In the genomic region with DNA sequence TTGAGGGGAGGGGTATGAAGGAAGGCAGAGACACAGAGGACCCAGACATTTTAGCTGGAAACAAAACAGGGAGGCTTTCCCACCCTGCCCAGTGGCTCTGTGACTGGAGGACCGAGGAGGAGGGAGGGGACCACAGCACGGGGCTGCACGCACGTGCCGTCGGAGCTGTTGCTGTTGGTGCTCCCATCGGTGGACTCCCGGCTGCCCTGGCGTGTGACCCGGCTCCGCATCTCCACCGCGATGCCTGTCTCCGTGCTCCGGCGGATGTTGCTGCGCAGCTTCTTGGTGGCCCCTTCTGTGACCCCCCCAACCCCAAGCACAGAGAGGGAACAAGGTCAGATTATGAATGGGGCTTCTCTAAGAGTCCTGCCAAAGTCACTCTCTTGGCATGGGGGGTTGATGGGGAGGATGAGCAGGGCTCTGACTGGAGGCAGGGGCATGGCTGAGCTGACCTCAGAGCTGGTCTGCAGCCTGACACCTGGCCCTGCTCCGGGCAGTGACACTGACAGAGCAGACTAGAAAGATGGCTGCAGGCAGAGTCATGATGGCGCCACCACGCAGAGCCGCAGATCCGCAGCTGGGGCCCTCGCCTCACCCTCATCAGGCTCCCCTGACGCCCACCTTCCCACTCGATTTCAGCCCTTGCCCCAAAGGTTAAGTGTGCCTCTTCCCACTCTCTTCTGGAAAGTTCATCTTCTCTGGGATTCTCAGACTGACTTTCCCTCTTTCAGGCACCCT, we compare ENCODE assay signal across 23 cellular contexts.
"Had no signal": no experiment of that assay in that cellular context is flagged by ENCODE, and none has a peak within 500 bp of the region (broad histone marks: within the 10 kb centered on the region; RNA-seq: fewer than 3 reads in every experiment).

No MANE protein-coding gene starts in this region.

- H3K4me2 ChIP-seq: neural progenitor cell had no signal

- H3K27me3 Mint-ChIP-seq: activated naive CD8-positive, alpha-beta T cell treated with anti-CD3 and anti-CD28 coated beads, Interleukin-2, amount 50 U/mL, for 24 hours; brain; stimulated activated memory B cell treated with anti-CD40 and anti-IgM and Interleukin-4, amounts not matched to agents 10 μg/mL and 1 μg/mL and 100 μg/mL, for 72 hours; T-cell; type B pancreatic cell had no signal

- H3K36me3 Mint-ChIP-seq: type B pancreatic cell had no signal

- H3K27ac ChIP-seq: heart right ventricle, neural progenitor cell, prostate gland, VCaP had no signal

- H3K4me3 Mint-ChIP-seq: activated CD8-positive, alpha-beta T cell treated with anti-CD3 and anti-CD28 coated beads, Interleukin-2, amount 10 ng/mL, durations not matched to agents 7 days and 5 days; activated naive CD4-positive, alpha-beta T cell treated with anti-CD3 and anti-CD28 coated beads for 36 hours; activated naive CD8-positive, alpha-beta T cell treated with anti-CD3 and anti-CD28 coated beads, Interleukin-2, amount 50 U/mL, for 24 hours; naive thymus-derived CD4-positive, alpha-beta T cell; neural progenitor cell; stimulated activated memory B cell treated with anti-CD40 and anti-IgM and Interleukin-4, amounts not matched to agents 10 μg/mL and 1 μg/mL and 100 μg/mL, for 72 hours; T-cell; T-helper 2 cell treated with Interferon-gamma antibody and Interleukin-4, amounts not matched to agents 5 μg/mL and 100 μg/mL, for 36 hours; type B pancreatic cell had no signal

- H3K27me3 ChIP-seq: dorsolateral prefrontal cortex, heart right ventricle, neural progenitor cell had no signal

- H3K36me3 ChIP-seq: heart right ventricle, neural progenitor cell, prostate gland had no signal

- DNase-seq: activated CD4-positive, alpha-beta T cell treated with anti-CD3 and anti-CD28 coated beads for 1 hour; activated CD4-positive, alpha-beta T cell treated with anti-CD3 and anti-CD28 coated beads, Interleukin-2, amount 50 U/mL, for 1 hour; activated CD8-positive, alpha-beta T cell treated with anti-CD3 and anti-CD28 coated beads, Interleukin-2, amount 10 ng/mL, durations not matched to agents 7 days and 5 days; activated naive CD4-positive, alpha-beta T cell treated with anti-CD3 and anti-CD28 coated beads for 36 hours; activated naive CD8-positive, alpha-beta T cell treated with anti-CD3 and anti-CD28 coated beads, Interleukin-2, amount 50 U/mL, for 24 hours; activated T-cell treated with anti-CD3 and anti-CD28 coated beads, Interleukin-2, amount 50 U/mL, for 1 hour; central memory CD4-positive, alpha-beta T cell; heart right ventricle; kidney; naive thymus-derived CD4-positive, alpha-beta T cell; stimulated activated CD4-positive, alpha-beta T cell treated with anti-CD3 and anti-CD28 coated beads, Interleukin-1b, Interleukin-23, amount 100 ng/mL, for 48 hours; T-cell had no signal

- H3K4me3 ChIP-seq: dorsolateral prefrontal cortex, heart right ventricle, lung, neural progenitor cell, prostate gland, thoracic aorta had no signal

- H3K4me1 ChIP-seq: neural progenitor cell, prostate gland had no signal

- H3K9me3 ChIP-seq: heart right ventricle, prostate gland, thoracic aorta had no signal

- ATAC-seq: activated CD8-positive, alpha-beta T cell treated with anti-CD3 and anti-CD28 coated beads, Interleukin-2, amount 10 ng/mL, durations not matched to agents 7 days and 5 days; activated naive CD8-positive, alpha-beta T cell treated with anti-CD3 and anti-CD28 coated beads, Interleukin-2, amount 50 U/mL, for 24 hours; heart right ventricle; left lobe of liver; naive thymus-derived CD4-positive, alpha-beta T cell; stimulated activated memory B cell treated with anti-CD40 and anti-IgM and Interleukin-4, amounts not matched to agents 10 μg/mL and 1 μg/mL and 100 μg/mL, for 72 hours; T-cell had no signal

- H3K27ac Mint-ChIP-seq: activated CD8-positive, alpha-beta T cell treated with anti-CD3 and anti-CD28 coated beads, Interleukin-2, amount 10 ng/mL, durations not matched to agents 7 days and 5 days; activated naive CD4-positive, alpha-beta T cell treated with anti-CD3 and anti-CD28 coated beads for 36 hours; activated naive CD8-positive, alpha-beta T cell treated with anti-CD3 and anti-CD28 coated beads, Interleukin-2, amount 50 U/mL, for 24 hours; neural progenitor cell; stimulated activated memory B cell treated with anti-CD40 and anti-IgM and Interleukin-4, amounts not matched to agents 10 μg/mL and 1 μg/mL and 100 μg/mL, for 72 hours; T-helper 2 cell treated with Interferon-gamma antibody and Interleukin-4, amounts not matched to agents 5 μg/mL and 100 μg/mL, for 36 hours; type B pancreatic cell had no signal

- H2AFZ ChIP-seq: neural progenitor cell had no signal

- H3K9me3 Mint-ChIP-seq: activated naive CD4-positive, alpha-beta T cell treated with anti-CD3 and anti-CD28 coated beads for 36 hours; activated naive CD8-positive, alpha-beta T cell treated with anti-CD3 and anti-CD28 coated beads, Interleukin-2, amount 50 U/mL, for 24 hours; brain; stimulated activated memory B cell treated with anti-CD40 and anti-IgM and Interleukin-4, amounts not matched to agents 10 μg/mL and 1 μg/mL and 100 μg/mL, for 72 hours; T-cell; T-helper 2 cell treated with Interferon-gamma antibody and Interleukin-4, amounts not matched to agents 5 μg/mL and 100 μg/mL, for 36 hours; type B pancreatic cell had no signal
